In genomic region chr3:157588386-157589060, GRCh38 we compare ENCODE assay signal across 15 cellular contexts.
DNase-seq lines count a peak whose midpoint lies in the region; FAIRE-seq and TF ChIP-seq lines count a peak whose summit lies in the region.
"Had no signal": no experiment of that assay in that cellular context is flagged by ENCODE, and none has a peak within 500 bp of the region (broad histone marks: within the 10 kb centered on the region; RNA-seq: fewer than 3 reads in every experiment).

No MANE protein-coding gene starts in this region.

- H3K27me3 ChIP-seq in H1 (replicated peaks in 1 of 4; ENCODE audit: control insufficient read depth in 3 of 4, extremely low read depth in 1 of 4, insufficient read depth in 3 of 4, low read length in 3 of 4), result no peaks in the 10 kb centered on the region
- no peaks in the 10 kb centered on the region for H3K27me3 ChIP-seq in osteoblast (ENCODE audit: insufficient read depth, low read length)
- H3K27me3 ChIP-seq in vagina, result no peaks in the 10 kb centered on the region

- H3K9me3 ChIP-seq in H1 (ENCODE audit: insufficient read depth in 2 of 2, low read depth in 1 of 2, low read length in 1 of 2), result peaks cover 0 to 4% of the 10 kb centered on the region in 2 experiments; a peak in 1 of 4 replicates
- H3K9me3 ChIP-seq in osteoblast (ENCODE audit: low read depth, low read length), result no peaks in the 10 kb centered on the region
- H3K9me3 ChIP-seq in vagina, result no peaks in the 10 kb centered on the region

- H3K23me2 ChIP-seq in H1 (ENCODE audit: low read depth, low read length), result no peaks in the 10 kb centered on the region

- TF ChIP-seq EP300 in Ishikawa (IDR thresholded peaks at IDR 0.05; ENCODE audit: borderline replicate concordance), result no peak
- TF ChIP-seq EP300 in H1 (IDR thresholded peaks at IDR 0.05; ENCODE audit: borderline replicate concordance in 1 of 2, low read depth in 2 of 2, low read length in 2 of 2), result no peak

- H2BK20ac ChIP-seq in H1 (ENCODE audit: low read length), result no peak overlapping the region

- H3K36me3 ChIP-seq in H1 (ENCODE audit: control insufficient read depth in 2 of 4, insufficient read depth in 4 of 4, low read length in 3 of 4) (no peaks in the 10 kb centered on the region), osteoblast (ENCODE audit: insufficient read depth, low read length) (no peaks in the 10 kb centered on the region), vagina (no peaks in the 10 kb centered on the region)

- CTCF ChIA-PET in H1 (lab: Charles Lee; ENCODE audit: partially characterized antibody), result interaction anchor here (1.0 to 2.5 kb wide), 3 partner anchors 15 to 56 kb away, joined by 3 to 9 read pairs (median 4); no protein-coding TSS in a partner anchor

- intact Hi-C loops in vagina (cut with DNase I), result no loop called here

- H3K4me3 ChIP-seq in H1 (ENCODE audit: extremely low read depth in 1 of 4, insufficient read depth in 2 of 4, low read depth in 3 of 4, low read length in 4 of 4) (no peak overlapping the region), osteoblast (ENCODE audit: insufficient read depth, low read length) (no peak overlapping the region), vagina (no peak overlapping the region)

- no peak overlapping the region for H3K14ac ChIP-seq in H1 (ENCODE audit: insufficient read length)

- H2AFZ ChIP-seq in H1 (ENCODE audit: low read length), result no peak overlapping the region
- no peak overlapping the region for H2AFZ ChIP-seq in osteoblast (ENCODE audit: low read length)

- no peak overlapping the region for H2AK5ac ChIP-seq in H1 (ENCODE audit: low read depth, low read length)

- no peak overlapping the region for H4K91ac ChIP-seq in H1 (replicated peaks; ENCODE audit: insufficient read length, low read length)

- H4K8ac ChIP-seq in H1 (ENCODE audit: extremely low read depth, insufficient read depth, low read length), result no peak overlapping the region

- TF ChIP-seq CTCF in H1 (IDR thresholded peaks at IDR 0.05; ENCODE audit: control extremely low read depth in 1 of 3, insufficient read depth in 1 of 3, low read depth in 1 of 3, low read length in 3 of 3), result no peak
- no peak for TF ChIP-seq CTCF in osteoblast (IDR thresholded peaks at IDR 0.05; ENCODE audit: extremely low read depth, low read depth, low read length)
- no peak for TF ChIP-seq CTCF in vagina (IDR thresholded peaks at IDR 0.05)

- DNase-seq in H1 (ENCODE audit: low read depth in 1 of 2, low spot score in 2 of 2) (no peak), iPS DF 4.7 (ENCODE audit: extremely low read depth, low spot score) (peak; percentile 28), osteoblast (ENCODE audit: insufficient read length, low spot score, missing footprints) (peak; percentile 48), GOT3 (lab: John Stamatoyannopoulos, UW) (no peak), urothelium cell line (ENCODE audit: low spot score) (no peak), vagina (ENCODE audit: extremely low spot score in 2 of 2) (no peak)
- DNase-seq: C1 segment of cervical spinal cord; Calu3; CD4-positive, alpha-beta T cell; DMS79 treated with DMSO at 0.1 percent for 48 hours; EL had no signal

- no peaks in the 10 kb centered on the region for H3K79me2 ChIP-seq in H1 (ENCODE audit: control insufficient read depth in 1 of 2, insufficient read depth in 2 of 2, low read length in 2 of 2)
- H3K79me2 ChIP-seq in osteoblast (ENCODE audit: insufficient read depth, low read length), result no peaks in the 10 kb centered on the region

- FAIRE-seq in H1 (lab: Jason Lieb, UNC) (no peak), urothelium cell line (lab: Jason Lieb, UNC) (no peak)
- FAIRE-seq: A204.1, GM12891 had no signal

- H3K4me2 ChIP-seq in H1 (ENCODE audit: insufficient read depth in 1 of 2, low read depth in 2 of 2, low read length in 2 of 2), result no peak overlapping the region
- H3K4me2 ChIP-seq in osteoblast (ENCODE audit: insufficient read depth, low read length), result no peak overlapping the region

- no peak overlapping the region for H4K5ac ChIP-seq in H1 (ENCODE audit: insufficient read length, low read depth, low read length)

- no peak overlapping the region for H3K18ac ChIP-seq in H1 (ENCODE audit: extremely low read depth, low read length)

- no peak overlapping the region for H2BK12ac ChIP-seq in H1 (ENCODE audit: low read depth, low read length)

- H3K56ac ChIP-seq in H1 (replicated peaks; ENCODE audit: insufficient read length, low read depth, low read length), result no peak overlapping the region

- H3K23ac ChIP-seq in H1 (ENCODE audit: insufficient read length), result no peak overlapping the region

- TF ChIP-seq POLR2A in H1 (IDR thresholded peaks at IDR 0.05; ENCODE audit: control extremely low read depth in 1 of 2, low read depth in 2 of 2, low read length in 2 of 2) (no peak), vagina (IDR thresholded peaks at IDR 0.05) (no peak)

- H3K4ac ChIP-seq in H1 (replicated peaks; ENCODE audit: insufficient read length, low read depth, low read length), result no peak overlapping the region

- TF ChIP-seq RAD21 in Ishikawa (IDR thresholded peaks at IDR 0.05; ENCODE audit: low read depth) (no peak), H1 (IDR thresholded peaks at IDR 0.05 in 1 of 2, conservative IDR thresholded peaks at IDR 0.05 in 1 of 2; ENCODE audit: low read depth in 2 of 2, low read length in 2 of 2) (no peak)

- no peak overlapping the region for H2BK15ac ChIP-seq in H1 (ENCODE audit: low read length)

- POLR2A ChIA-PET in H1 (lab: Charles Lee; ENCODE audit: partially characterized antibody), result interaction anchor here (1.1 kb wide), 1 partner anchor 89 kb away, joined by 3 read pairs; no protein-coding TSS in a partner anchor

- no peak overlapping the region for H3K27ac ChIP-seq in H1 (ENCODE audit: low read depth, low read length)
- no peak overlapping the region for H3K27ac ChIP-seq in osteoblast (ENCODE audit: low read depth, low read length)
- no peak overlapping the region for H3K27ac ChIP-seq in vagina
- H3K27ac ChIP-seq: HL-60 had no signal

- H3K4me1 ChIP-seq in H1 (replicated peaks in 1 of 4; ENCODE audit: control insufficient read depth in 3 of 4, insufficient read depth in 4 of 4, low read length in 3 of 4) (peaks cover 0 to 3% (median 0%) of the 10 kb centered on the region in 4 experiments; a peak in 1 of 7 replicates), osteoblast (ENCODE audit: insufficient read depth, low read length) (no peaks in the 10 kb centered on the region), vagina (peaks cover 8% of the 10 kb centered on the region)

- H3K9ac ChIP-seq in H1 (replicated peaks in 1 of 4; ENCODE audit: extremely low read depth in 1 of 4, low read depth in 3 of 4, low read length in 3 of 4), result no peak overlapping the region

- no peaks in the 10 kb centered on the region for H3K79me1 ChIP-seq in H1 (ENCODE audit: low read depth, low read length)

- H2BK5ac ChIP-seq in H1 (ENCODE audit: low read depth, low read length), result no peak overlapping the region

- no peak overlapping the region for H2BK120ac ChIP-seq in H1 (replicated peaks; ENCODE audit: low read depth, low read length)

- H4K20me1 ChIP-seq in H1 (replicated peaks in 1 of 2; ENCODE audit: control insufficient read depth in 1 of 2, insufficient read depth in 2 of 2, low read length in 2 of 2), result no peaks in the 10 kb centered on the region
- no peaks in the 10 kb centered on the region for H4K20me1 ChIP-seq in osteoblast (ENCODE audit: insufficient read depth, low read length)

TF ChIP-seq in Ishikawa, 13 proteins besides CTCF, POLR2A, EP300 and RAD21:
- TF ChIP-seq TCF12 (IDR thresholded peaks at IDR 0.05; ENCODE audit: low read depth) (peak; percentile 32; the same call in 1 of the 2 replicates), FOXM1 (IDR thresholded peaks at IDR 0.05; ENCODE audit: borderline replicate concordance, low read depth) (no peak), CREB1 (IDR thresholded peaks at IDR 0.05; ENCODE audit: low read depth) (no peak)
TF ChIP-seq in Ishikawa: peak in this region for 1.

TF ChIP-seq in H1, 55 proteins besides CTCF, POLR2A, EP300 and RAD21:
- no peak for TF ChIP-seq RFX5 (IDR thresholded peaks at IDR 0.05; ENCODE audit: borderline replicate concordance, low read depth, low read length)
- TF ChIP-seq TCF12 (IDR thresholded peaks at IDR 0.05; ENCODE audit: low read depth, low read length), result peak; percentile 83; the same call in 1 of the 2 replicates

Comparison
In these comparisons a context has a peak if more than half of its experiments do, and no peak if none do; other contexts are left out.
1. DNase-seq: peak in iPS DF 4.7 (single experiment) and osteoblast (single experiment); none in H1 (0 of 2), GOT3 (single experiment), urothelium cell line (single experiment) and vagina (0 of 2).